ENCODE assay signal across 10 cellular contexts in the genomic region with DNA sequence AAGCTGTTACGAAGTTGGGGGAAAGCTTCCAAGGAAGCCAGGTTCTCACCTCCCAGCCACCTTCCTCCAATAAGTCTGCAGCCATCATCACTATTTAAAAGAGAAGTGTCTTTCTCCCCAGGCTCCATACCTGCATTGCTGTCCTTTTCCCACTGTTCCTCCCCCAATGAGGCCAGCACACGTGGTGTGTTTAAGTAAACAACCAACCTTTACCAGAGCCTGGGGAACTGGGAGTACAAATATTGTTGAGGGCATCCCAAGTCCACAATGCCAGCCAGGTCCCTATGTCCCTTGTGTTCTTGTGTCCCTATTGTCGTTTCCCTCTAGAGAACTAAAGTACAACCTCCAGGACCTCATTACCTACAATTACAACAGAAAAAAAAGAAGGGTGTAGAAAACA. TPM values are rescaled to one million over a fixed set of nuclear protein-coding genes. Genes with fewer than 3 reads are reported as not detected.
DNase-seq lines count a peak whose midpoint lies in the region; ATAC-seq and TF ChIP-seq lines count a peak whose summit lies in the region.
"Had no signal": no experiment of that assay in that cellular context is flagged by ENCODE, and none has a peak within 500 bp of the region (broad histone marks: within the 10 kb centered on the region; RNA-seq: fewer than 3 reads in every experiment).

No MANE protein-coding gene starts in this region.

- H3K27me3 ChIP-seq in Karpas-422 (ENCODE audit: low read length) (no peaks in the 10 kb centered on the region), body of pancreas (no peaks in the 10 kb centered on the region), brain microvascular endothelial cell (replicated peaks) (no peaks in the 10 kb centered on the region)

- peaks cover 87% of the 10 kb centered on the region for H3K79me2 ChIP-seq in Karpas-422 (ENCODE audit: low read length)

- H3K4me1 ChIP-seq in Karpas-422 (ENCODE audit: low read length) = peaks cover 87% of the 10 kb centered on the region
- H3K4me1 ChIP-seq in body of pancreas = peaks cover 79% of the 10 kb centered on the region

- H3K4me3 Mint-ChIP-seq in neural crest cell = peak overlapping the region; percentile 47

- WGBS in body of pancreas, 2 donors = 30 to 33% methylated on average over 3 of the region's 3 CpGs

- peaks cover 35% of the 10 kb centered on the region for H3K4me1 Mint-ChIP-seq in neural crest cell

- no peak overlapping the region for H3K27ac Mint-ChIP-seq in neural crest cell (ENCODE audit: unreplicated experiment)

- H3K9ac ChIP-seq in Karpas-422 (ENCODE audit: low read length) = no peak overlapping the region

- no peaks in the 10 kb centered on the region for H3K36me3 Mint-ChIP-seq in neural crest cell (ENCODE audit: low read depth)

- intact Hi-C loops in body of pancreas (cut with DNase I) = no loop called here

- H3K27ac ChIP-seq in Karpas-422 (ENCODE audit: low read length) (peak overlapping the region; percentile 89), body of pancreas (peak overlapping the region; percentile 73 to 100 (median 100)), brain microvascular endothelial cell (no peak overlapping the region)

- DNase-seq in COLO668 (lab: John Stamatoyannopoulos, UW; ENCODE audit: unreplicated experiment) (peak; percentile 64), Karpas-422 (no peak), body of pancreas (peak in 3 of 4 donors; percentile 66 to 74 (median 68)), neural crest cell (ENCODE audit: low read depth, low spot score) (no peak), NOMO-1 (lab: John Stamatoyannopoulos, UW; ENCODE audit: unreplicated experiment in 2 of 2) (no peak), brain microvascular endothelial cell (no peak), NCI-H1105 treated with DMSO at 0.1 percent for 48 hours (lab: John Stamatoyannopoulos, UW) (no peak)
- DNase-seq: stimulated activated CD4-positive, alpha-beta T cell treated with anti-CD3 and anti-CD28 coated beads, Interleukin-1b, Interleukin-23, amount 100 ng/mL, for 48 hours; trophoblast cell had no signal

- peaks cover 2% of the 10 kb centered on the region for H3K27me3 Mint-ChIP-seq in neural crest cell (ENCODE audit: low read depth)

- H3K9me2 ChIP-seq in Karpas-422 (replicated peaks; ENCODE audit: insufficient read depth, low read length) = no peaks in the 10 kb centered on the region

- TF ChIP-seq CTCF in body of pancreas (IDR thresholded peaks at IDR 0.05) (no peak), neural crest cell (conservative IDR thresholded peaks at IDR 0.05) (no peak), brain microvascular endothelial cell (IDR thresholded peaks at IDR 0.05; ENCODE audit: low read depth, low read length, missing control alignments) (no peak)

- no peak overlapping the region for H2AFZ ChIP-seq in Karpas-422 (ENCODE audit: low read length)

- H3K4me2 ChIP-seq in Karpas-422 (ENCODE audit: low read depth, low read length, poor library complexity, severe bottlenecking) = peak overlapping the region; percentile 83

- H4K20me1 ChIP-seq in Karpas-422 (ENCODE audit: insufficient read depth, low read depth, low read length) = no peaks in the 10 kb centered on the region

- in situ Hi-C loops in brain microvascular endothelial cell (cut with HindIII; ENCODE audit: low pct_ligation_motif_present, low sequenced_read_pairs) = no loop called here

- H3K9me3 Mint-ChIP-seq in neural crest cell = no peaks in the 10 kb centered on the region

- no peaks in the 10 kb centered on the region for H3K36me3 ChIP-seq in Karpas-422 (ENCODE audit: insufficient read depth, low read length)
- no peaks in the 10 kb centered on the region for H3K36me3 ChIP-seq in body of pancreas (replicated peaks in 1 of 2; ENCODE audit: insufficient read depth in 1 of 2, low read depth in 2 of 2)
- no peaks in the 10 kb centered on the region for H3K36me3 ChIP-seq in brain microvascular endothelial cell (replicated peaks)

- H3K4me3 ChIP-seq in Karpas-422 (ENCODE audit: low read length) (no peak overlapping the region), body of pancreas (no peak overlapping the region), brain microvascular endothelial cell (ENCODE audit: low read depth, low read length) (no peak overlapping the region)

- peak in 1 of 3 donors; percentile 15 for TF ChIP-seq POLR2A in body of pancreas (IDR thresholded peaks at IDR 0.05)

- H3K9me3 ChIP-seq in Karpas-422 (ENCODE audit: low read length) = no peaks in the 10 kb centered on the region
- no peaks in the 10 kb centered on the region for H3K9me3 ChIP-seq in body of pancreas

- no peak for ATAC-seq in body of pancreas
- ATAC-seq in GM21786 (IDR thresholded peaks at IDR 0.05; ENCODE audit: unreplicated experiment) = no peak

RNA-seq across cellular contexts. Expression of a gene that starts 49.2 kb away (rescaled TPM):
- total RNA-seq in Karpas-422 (2014; rRNA removed; shearing (Covaris generic); ENCODE audit: low replicate concordance) = 7.4 and 7.7 TPM in 2 replicates
- total RNA-seq in body of pancreas (1 to 10 TPM; 5.7 to 6.9 TPM), neural crest cell (94.4 and 97.4 TPM in 2 replicates)

Comparison
In these comparisons a context has a peak if more than half of its experiments do, and no peak if none do; other contexts are left out.
1. DNase-seq: peak in COLO668 (single experiment) and body of pancreas (3 of 4); none in Karpas-422 (single experiment), neural crest cell (single experiment), NOMO-1 (0 of 2), brain microvascular endothelial cell (single experiment) and NCI-H1105 treated with DMSO at 0.1 percent for 48 hours (single experiment).
2. RNA of a gene that starts 49.2 kb away (total RNA-seq): 94.4 to 97.4 TPM in neural crest cell; 7.4 to 7.7 TPM in Karpas-422 and 5.7 to 6.9 TPM in body of pancreas; every median in the first group is over 10 times any median in the second.